12 cellular contexts compared by ENCODE assay signal in genomic region chr19:47258895-47259555, GRCh38. TPM values are rescaled to one million over a fixed set of nuclear protein-coding genes. Genes with fewer than 3 reads are reported as not detected.
A peak's percentile ranks its signal among the peaks of the same experiment; 100 is the strongest.
DNase-seq lines count a peak whose midpoint lies in the region; ATAC-seq and TF ChIP-seq lines count a peak whose summit lies in the region.
"Had no signal": no experiment of that assay in that cellular context is flagged by ENCODE, and none has a peak within 500 bp of the region (broad histone marks: within the 10 kb centered on the region; RNA-seq: fewer than 3 reads in every experiment).

No MANE protein-coding gene starts in this region.

- no peak overlapping the region for H2AFZ ChIP-seq in ACC112 (ENCODE audit: low read length, unreplicated experiment)
- H2AFZ ChIP-seq in H9 (ENCODE audit: low read length): no peak overlapping the region
- H2AFZ ChIP-seq in neuronal stem cell (ENCODE audit: low read length): no peak overlapping the region

- ATAC-seq in GM21717 (IDR thresholded peaks at IDR 0.05; ENCODE audit: unreplicated experiment) (no peak), GM21786 (IDR thresholded peaks at IDR 0.05; ENCODE audit: unreplicated experiment) (no peak)

- peak overlapping the region; percentile 80 for H3K4me3 ChIP-seq in ACC112 (ENCODE audit: low read depth, low read length)
- H3K4me3 ChIP-seq in neuronal stem cell (ENCODE audit: low read length in 2 of 2): peak overlapping the region in 1 of 2 donors; percentile 43

- H3K14ac ChIP-seq in H9 (ENCODE audit: insufficient read depth, low read length): no peak overlapping the region
- H3K14ac ChIP-seq in neuronal stem cell (ENCODE audit: low read length): no peak overlapping the region

- peak overlapping the region; percentile 67 to 86; a peak in 4 of 5 replicates for H3K4me3 Mint-ChIP-seq in H9
- peak overlapping the region; percentile 75 to 93 (median 92) for H3K4me3 Mint-ChIP-seq in brain

- H3K4me1 Mint-ChIP-seq in H9: peaks cover 12 to 23% of the 10 kb centered on the region in 2 experiments
- H3K4me1 Mint-ChIP-seq in brain: peaks cover 42% of the 10 kb centered on the region

- no peak overlapping the region for H3K18ac ChIP-seq in H9 (ENCODE audit: insufficient read length, low read depth, low read length)
- no peak overlapping the region for H3K18ac ChIP-seq in neuronal stem cell (ENCODE audit: low read length)

- H2AK5ac ChIP-seq in H9 (ENCODE audit: insufficient read length, low read length) (no peak overlapping the region), neuronal stem cell (ENCODE audit: low read depth, low read length) (no peak overlapping the region)

- H3K27me3 Mint-ChIP-seq in H9 (ENCODE audit: low read depth) (no peaks in the 10 kb centered on the region), brain (no peaks in the 10 kb centered on the region)

- H3K9ac ChIP-seq in H9 (ENCODE audit: extremely low read depth, insufficient read length, low read length): no peak overlapping the region
- no peak overlapping the region for H3K9ac ChIP-seq in neuronal stem cell (ENCODE audit: low read depth, low read length, poor library complexity)

- peak overlapping the region in 2 of 3 experiments; percentile 15 to 85; a peak in 3 of 7 replicates for H3K27ac Mint-ChIP-seq in H9
- peak overlapping the region; percentile 51 to 99 (median 98) for H3K27ac Mint-ChIP-seq in brain

- H3K9me3 ChIP-seq in H9 (ENCODE audit: control insufficient read depth, low read depth, low read length) (no peaks in the 10 kb centered on the region), neuronal stem cell (replicated peaks in 1 of 2; ENCODE audit: control insufficient read depth in 2 of 2, insufficient read depth in 1 of 2, low read depth in 1 of 2, low read length in 2 of 2) (peaks cover 0 to 2% of the 10 kb centered on the region in 2 donors)

- H3K36me3 Mint-ChIP-seq in H9 (ENCODE audit: insufficient read depth in 1 of 3, low read depth in 3 of 3) (peaks cover 35 to 54% (median 48%) of the 10 kb centered on the region in 3 experiments; a peak in 6 of 7 replicates), brain (peaks cover 57% of the 10 kb centered on the region)

- DNase-seq in H9 (no peak), neuronal stem cell (ENCODE audit: low spot score) (no peak), superior temporal gyrus (ENCODE audit: extremely low spot score) (no peak), HK-2 (ENCODE audit: unreplicated experiment) (no peak)
- DNase-seq: DMS53; kidney glomerular epithelial cell; NCI-H1048; NK-92 treated with Interleukin-12 subunit alpha and Interleukin-12 subunit beta, amount 100 ng/mL, for 24 hours had no signal

- H4K5ac ChIP-seq in H9 (ENCODE audit: insufficient read length, low read depth, low read length): no peak overlapping the region

- no peak overlapping the region for H4K91ac ChIP-seq in H9 (ENCODE audit: insufficient read length, low read depth, low read length)
- H4K91ac ChIP-seq in neuronal stem cell (ENCODE audit: low read depth, low read length, poor library complexity): no peak overlapping the region

- H3K4me2 ChIP-seq in H9 (ENCODE audit: insufficient read depth, insufficient read length, low read length) (no peak overlapping the region), neuronal stem cell (ENCODE audit: insufficient read depth, low read length, poor library complexity, severe bottlenecking) (no peak overlapping the region)

- H3K36me3 ChIP-seq in ACC112 (ENCODE audit: insufficient read depth, low read length): 0 out of 2 replicates have a peak, but pooled peaks cover 3% of the 10 kb centered on the region
- peaks cover 36 to 48% of the 10 kb centered on the region in 2 donors for H3K36me3 ChIP-seq in neuronal stem cell (replicated peaks in 1 of 2; ENCODE audit: control insufficient read depth in 2 of 2, insufficient read depth in 2 of 2, low read length in 2 of 2)

- H3K23ac ChIP-seq in H9 (ENCODE audit: insufficient read length, low read depth, low read length) (no peak overlapping the region), neuronal stem cell (ENCODE audit: low read depth, low read length, poor library complexity) (no peak overlapping the region)

- no peak for TF ChIP-seq CTCF in H9 (conservative IDR thresholded peaks at IDR 0.05)
- no peak for TF ChIP-seq CTCF in brain (conservative IDR thresholded peaks at IDR 0.05)

- H3K23me2 ChIP-seq in H9 (ENCODE audit: insufficient read length, low read depth, low read length, poor library complexity, severe bottlenecking): peaks cover 12% of the 10 kb centered on the region

- H3K27ac ChIP-seq in ACC112 (ENCODE audit: low read depth, low read length): 0 out of 2 replicates have a peak overlapping the region, but pooled peaks have one; percentile 88
- no peak overlapping the region for H3K27ac ChIP-seq in H9 (ENCODE audit: insufficient read length, low read depth, low read length)
- no peak overlapping the region for H3K27ac ChIP-seq in neuronal stem cell (replicated peaks; ENCODE audit: low read length)

- H2BK12ac ChIP-seq in H9 (ENCODE audit: insufficient read length, low read depth, low read length) (no peak overlapping the region), neuronal stem cell (ENCODE audit: low read length) (no peak overlapping the region)

- no peaks in the 10 kb centered on the region for H4K20me1 ChIP-seq in H9 (ENCODE audit: control insufficient read depth, insufficient read depth, insufficient read length)

- no peak overlapping the region for H2BK20ac ChIP-seq in H9 (ENCODE audit: low read depth, low read length, poor library complexity, severe bottlenecking)

- H2BK15ac ChIP-seq in H9 (ENCODE audit: low read depth, low read length) (no peak overlapping the region), neuronal stem cell (ENCODE audit: low read length) (no peak overlapping the region)

- no peak overlapping the region for H3K56ac ChIP-seq in H9 (ENCODE audit: insufficient read length, low read depth, low read length)

- H3K9me3 Mint-ChIP-seq in H9 (no peaks in the 10 kb centered on the region), brain (peaks cover 0 to 2% (median 0%) of the 10 kb centered on the region in 5 experiments)

- H2BK120ac ChIP-seq in H9 (ENCODE audit: low read depth, low read length, poor library complexity, severe bottlenecking): no peak overlapping the region
- peak overlapping the region; percentile 37 for H2BK120ac ChIP-seq in neuronal stem cell (ENCODE audit: low read depth, low read length)

- H3K4me1 ChIP-seq in ACC112 (ENCODE audit: control insufficient read depth, insufficient read depth, low read length, unreplicated experiment): peaks cover 13% of the 10 kb centered on the region
- H3K4me1 ChIP-seq in H9 (ENCODE audit: insufficient read depth, low read length): no peaks in the 10 kb centered on the region
- H3K4me1 ChIP-seq in neuronal stem cell (ENCODE audit: control insufficient read depth in 2 of 2, insufficient read depth in 1 of 2, low read depth in 1 of 2, low read length in 2 of 2): peaks cover 8% of the 10 kb centered on the region in 2 donors

- H3K79me2 ChIP-seq in ACC112 (ENCODE audit: control insufficient read depth, insufficient read depth, low read length, unreplicated experiment) (peaks cover 24% of the 10 kb centered on the region), H9 (ENCODE audit: insufficient read depth, low read length) (no peaks in the 10 kb centered on the region)

- H3K79me1 ChIP-seq in H9 (ENCODE audit: insufficient read depth, low read depth, low read length, poor library complexity, severe bottlenecking) (no peaks in the 10 kb centered on the region), neuronal stem cell (ENCODE audit: low read depth, low read length) (peaks cover 6% of the 10 kb centered on the region)

- H3K4ac ChIP-seq in H9 (ENCODE audit: low read depth, low read length) (no peak overlapping the region), neuronal stem cell (ENCODE audit: low read length) (no peak overlapping the region)

- H4K8ac ChIP-seq in H9 (replicated peaks; ENCODE audit: insufficient read length, low read depth, low read length): no peak overlapping the region
- no peak overlapping the region for H4K8ac ChIP-seq in neuronal stem cell (ENCODE audit: low read depth, low read length)

- H2BK5ac ChIP-seq in H9 (ENCODE audit: insufficient read length, low read length) (no peak overlapping the region), neuronal stem cell (ENCODE audit: low read length) (no peak overlapping the region)

- H3K27me3 ChIP-seq in ACC112 (ENCODE audit: insufficient read depth, low read length) (no peaks in the 10 kb centered on the region), H9 (ENCODE audit: insufficient read depth, low read length) (no peaks in the 10 kb centered on the region), neuronal stem cell (ENCODE audit: control insufficient read depth in 3 of 3, insufficient read depth in 3 of 3, low read depth in 1 of 3, low read length in 3 of 3) (no peaks in the 10 kb centered on the region)

- H3T11ph ChIP-seq in H9 (ENCODE audit: low read length): no peak overlapping the region

- WGBS in H9 (ENCODE audit: extremely low coverage, insufficient read length, low lambda C conversion rate): no CpG with 5 or more reads among the region's 6 CpGs
- WGBS in neuronal stem cell (ENCODE audit: extremely low coverage in 2 of 2, insufficient read length in 2 of 2, insufficient replicate concordance in 1 of 2), 2 donors: no CpG with 5 or more reads among the region's 6 CpGs

RNA-seq across cellular contexts. Expression of gene CCDC9, which starts 2.7 kb away (rescaled TPM):
- total RNA-seq in H9 (2021): 34.4 and 36.9 TPM in 2 replicates
- polyA plus RNA-seq in brain (ENCODE audit: insufficient read depth, low read depth, low replicate concordance): 19.3 TPM
- 15.9 TPM for polyA plus RNA-seq in neuronal stem cell (2013, experiment 1 of 2)
- 14.8 TPM for polyA plus RNA-seq in neuronal stem cell (2013, experiment 2 of 2)

RNA-seq across cellular contexts. Expression of gene INAFM1, which starts 15.7 kb away (rescaled TPM):
- total RNA-seq in H9 (2021): 8.5 and 9.2 TPM in 2 replicates
- 14.4 TPM for polyA plus RNA-seq in brain (ENCODE audit: insufficient read depth, low read depth, low replicate concordance)
- 7.5 TPM for polyA plus RNA-seq in neuronal stem cell (2013, experiment 1 of 2)
- 6.6 TPM for polyA plus RNA-seq in neuronal stem cell (2013, experiment 2 of 2)

RNA-seq across cellular contexts. Expression of gene BBC3, which starts 28.0 kb away (rescaled TPM):
- 23.2 and 24.8 TPM in 2 replicates for total RNA-seq in H9 (2021)
- 12.1 TPM for polyA plus RNA-seq in brain (ENCODE audit: insufficient read depth, low read depth, low replicate concordance)
- 20.7 TPM for polyA plus RNA-seq in neuronal stem cell (2013, experiment 1 of 2)
- 20.0 TPM for polyA plus RNA-seq in neuronal stem cell (2013, experiment 2 of 2)

RNA-seq across cellular contexts. Expression of gene C5AR1, which starts 50.6 kb away (rescaled TPM):
- 1.8 TPM in 2 replicates for total RNA-seq in H9 (2021)
- 3.2 TPM for polyA plus RNA-seq in brain (ENCODE audit: insufficient read depth, low read depth, low replicate concordance)
- not detected for polyA plus RNA-seq in neuronal stem cell (2013, experiment 1 of 2)
- polyA plus RNA-seq in neuronal stem cell (2013, experiment 2 of 2): 0.04 TPM
